ENCODE assay signal across 8 cellular contexts in genomic region chr19:9818734-9819589, GRCh38.
A peak's percentile ranks its signal among the peaks of the same experiment; 100 is the strongest.
DNase-seq lines count a peak whose midpoint lies in the region; ATAC-seq and FAIRE-seq lines count a peak whose summit lies in the region.

A gene with protein sequence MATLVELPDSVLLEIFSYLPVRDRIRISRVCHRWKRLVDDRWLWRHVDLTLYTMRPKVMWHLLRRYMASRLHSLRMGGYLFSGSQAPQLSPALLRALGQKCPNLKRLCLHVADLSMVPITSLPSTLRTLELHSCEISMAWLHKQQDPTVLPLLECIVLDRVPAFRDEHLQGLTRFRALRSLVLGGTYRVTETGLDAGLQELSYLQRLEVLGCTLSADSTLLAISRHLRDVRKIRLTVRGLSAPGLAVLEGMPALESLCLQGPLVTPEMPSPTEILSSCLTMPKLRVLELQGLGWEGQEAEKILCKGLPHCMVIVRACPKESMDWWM (minus strand): TSS chr19:9819079. CDS start chr19:9818813, 266 bp downstream.

- DNase-seq in COLO668 (lab: John Stamatoyannopoulos, UW; ENCODE audit: unreplicated experiment) (peak; percentile 100), HTR-8/SVneo (ENCODE audit: insufficient read length, low spot score) (peak; percentile 96), NOMO-1 treated with dmso at 0.1 percent for 144 hours (lab: John Stamatoyannopoulos, UW; ENCODE audit: unreplicated experiment) (peak; percentile 100), memory B cell (ENCODE audit: low spot score in 2 of 2) (peak; percentile 99 to 100)
- DNase-seq in activated CD8-positive, alpha-beta memory T cell treated with anti-CD3 and anti-CD28 coated beads for 48 hours (ENCODE audit: low read depth in 2 of 3, low spot score in 2 of 3): peak; percentile 100
- peak; percentile 100 for DNase-seq in effector memory CD8-positive, alpha-beta T cell
- DNase-seq in stimulated activated CD8-positive, alpha-beta memory T cell treated with anti-CD3 and anti-CD28 coated beads, Interleukin-12 subunit alpha, Interleukin-12 subunit beta, amount 100 ng/mL, for 24 hours (ENCODE audit: extremely low read depth): peak; percentile 100

- peaks cover 20 to 22% of the 10 kb centered on the region in 2 donors for H3K4me1 Mint-ChIP-seq in effector memory CD8-positive, alpha-beta T cell (ENCODE audit: low read depth in 2 of 2)
- H3K4me1 Mint-ChIP-seq in memory B cell: peaks cover 3% of the 10 kb centered on the region

- H3K27me3 Mint-ChIP-seq in effector memory CD8-positive, alpha-beta T cell: no peaks in the 10 kb centered on the region
- no peaks in the 10 kb centered on the region for H3K27me3 Mint-ChIP-seq in memory B cell

- ATAC-seq in GM21360 (IDR thresholded peaks at IDR 0.05; ENCODE audit: unreplicated experiment) (peak; percentile 82), memory B cell (ENCODE audit: low read depth) (peak; percentile 81)
- ATAC-seq in effector memory CD8-positive, alpha-beta T cell (replicated peaks): peak; percentile 87

- peaks cover 20% of the 10 kb centered on the region for H3K36me3 Mint-ChIP-seq in effector memory CD8-positive, alpha-beta T cell (ENCODE audit: insufficient read depth)
- peaks cover 12% of the 10 kb centered on the region for H3K36me3 Mint-ChIP-seq in memory B cell

- H3K9me3 Mint-ChIP-seq in effector memory CD8-positive, alpha-beta T cell: no peaks in the 10 kb centered on the region
- peaks cover 8% of the 10 kb centered on the region for H3K9me3 Mint-ChIP-seq in memory B cell

- peak within 1 kb of the TSS; percentile 81 to 94 for H3K27ac Mint-ChIP-seq in effector memory CD8-positive, alpha-beta T cell
- peak within 1 kb of the TSS; percentile 84 for H3K27ac Mint-ChIP-seq in memory B cell

- peak; percentile 98 for FAIRE-seq in HTR-8/SVneo (lab: Jason Lieb, UNC)

- peak within 1 kb of the TSS; percentile 89 to 90 for H3K4me3 Mint-ChIP-seq in effector memory CD8-positive, alpha-beta T cell
- peak within 1 kb of the TSS; percentile 85 for H3K4me3 Mint-ChIP-seq in memory B cell

Comparison
In these comparisons a context has a peak if more than half of its experiments do, and no peak if none do; other contexts are left out.
1. Peak in every context shown above with its lines: DNase-seq and ATAC-seq.